In the genomic region with DNA sequence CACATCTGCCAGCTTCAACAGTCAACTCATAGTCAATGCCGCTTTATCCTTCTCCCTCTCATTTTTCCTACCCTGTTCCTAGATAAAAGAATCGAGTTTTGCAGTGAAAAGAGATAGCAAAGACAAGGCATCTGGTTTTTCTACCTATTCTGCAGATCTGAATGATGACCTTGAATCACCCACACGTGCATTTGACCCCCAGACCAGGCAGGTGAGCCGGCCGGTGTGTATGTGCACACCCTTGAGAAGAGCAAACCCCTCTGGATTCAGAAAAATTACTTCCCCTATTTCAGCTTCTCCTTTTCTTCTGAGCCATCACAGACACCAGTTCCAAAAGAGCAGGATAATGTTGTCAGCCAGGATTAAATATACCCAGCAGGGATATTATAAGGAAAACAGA, we compare ENCODE assay signal across 24 cellular contexts.
"Had no signal": no experiment of that assay in that cellular context is flagged by ENCODE, and none has a peak within 500 bp of the region (broad histone marks: within the 10 kb centered on the region; RNA-seq: fewer than 3 reads in every experiment).

No MANE protein-coding gene starts in this region.

- H3K27ac ChIP-seq: body of pancreas, SJCRH30, VCaP had no signal

- H3K4me1 ChIP-seq: body of pancreas had no signal

- H3K36me3 ChIP-seq: SJCRH30 had no signal

- DNase-seq: activated CD4-positive, alpha-beta memory T cell treated with anti-CD3 and anti-CD28 coated beads for 36 hours; activated CD4-positive, alpha-beta T cell treated with anti-CD3 and anti-CD28 coated beads, Interleukin-2, amount 10 ng/mL, durations not matched to agents 7 days and 5 days; activated CD4-positive, CD25-positive, alpha-beta regulatory T cell; activated CD8-positive, alpha-beta memory T cell treated with anti-CD3 and anti-CD28 coated beads for 24 hours; activated T-cell treated with anti-CD3 and anti-CD28 coated beads for 4 hours; activated T-cell treated with anti-CD3 and anti-CD28 coated beads, Interleukin-2, amount 50 U/mL, for 72 hours; aorta; body of pancreas; MV-4-11; NCI-H1092 treated with DMSO at 0.1 percent for 48 hours; NCI-H1417 treated with DMSO at 0.1 percent for 48 hours; NCI-H1694; NCI-H2029; NCI-H2107; NCI-H345; NCI-H510A; NCI-H526 treated with DMSO at 0.1 percent for 48 hours; Right ventricle myocardium superior; RPMI8226; SJCRH30; T-helper 1 cell had no signal

- H3K9me3 ChIP-seq: body of pancreas, SJCRH30 had no signal

- H3K27me3 ChIP-seq: body of pancreas had no signal

- ATAC-seq: activated T-cell treated with anti-CD3 and anti-CD28 coated beads, Interleukin-2, amount 50 U/mL, for 72 hours; body of pancreas; K562; Panc1 had no signal

- H3K4me3 ChIP-seq: body of pancreas, K562, SJCRH30 had no signal
